Comparison of ENCODE assay signal across 8 cellular contexts in the genomic region with DNA sequence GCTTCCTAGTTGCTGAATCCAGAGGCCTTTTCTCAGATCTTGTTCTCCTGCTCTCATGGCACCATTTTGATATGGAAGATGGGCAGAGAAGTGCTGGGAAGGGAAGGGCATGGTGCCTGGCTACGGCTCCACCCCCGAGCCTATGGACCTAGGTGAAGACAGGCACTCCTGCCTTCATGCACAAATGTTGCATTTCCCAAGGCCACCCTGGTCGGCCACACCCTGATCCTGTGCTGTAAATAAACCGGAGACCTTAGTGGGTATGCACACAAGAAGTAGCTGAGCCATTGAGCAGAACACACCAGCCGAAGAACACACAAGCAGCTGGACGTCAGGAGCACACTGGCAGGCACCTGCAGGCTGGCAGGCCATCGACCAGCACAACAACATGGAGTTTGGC.
"Had no signal": no experiment of that assay in that cellular context is flagged by ENCODE, and none has a peak within 500 bp of the region (broad histone marks: within the 10 kb centered on the region; RNA-seq: fewer than 3 reads in every experiment).

No MANE protein-coding gene starts in this region.

- DNase-seq: GM23248, GOT3, H9, HCEC 1CT, IMR-90, KBM-7 had no signal

- FAIRE-seq: H54 had no signal

- H3K4me3 ChIP-seq: GM23248 had no signal

- H2AFZ ChIP-seq: GM23248 had no signal

- H3K27ac ChIP-seq: GM23248, HL-60 had no signal

- H3K9ac ChIP-seq: GM23248 had no signal
